Comparison of ENCODE assay signal across 8 cellular contexts in the genomic region with DNA sequence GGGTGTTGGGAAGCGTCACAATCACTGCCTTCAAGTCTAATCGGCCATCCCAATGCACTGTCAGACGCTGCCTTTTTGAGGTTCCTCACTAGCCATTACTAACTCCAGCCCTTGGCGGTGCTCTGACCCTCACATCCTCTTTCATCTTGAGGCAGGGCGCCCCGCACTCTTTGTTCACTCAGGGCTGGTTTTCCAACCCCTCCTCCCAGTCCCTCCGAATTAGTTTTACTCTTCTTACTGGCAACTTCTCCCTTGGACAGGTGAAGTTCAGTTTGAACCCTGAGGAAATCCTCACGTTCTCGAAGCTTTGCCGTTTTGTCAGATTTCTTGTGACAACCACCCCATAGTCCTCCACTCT. TPM values are rescaled to one million over a fixed set of nuclear protein-coding genes. Genes with fewer than 3 reads are reported as not detected.
A peak's percentile ranks its signal among the peaks of the same experiment; 100 is the strongest.
DNase-seq lines count a peak whose midpoint lies in the region; ATAC-seq and TF ChIP-seq lines count a peak whose summit lies in the region.

No MANE protein-coding gene starts in this region.

- POLR2A ChIA-PET in Panc1 (lab: Charles Lee): interaction anchor here (0.6 to 1.2 kb wide), 4 partner anchors 15 to 71 kb away, joined by 3 to 8 read pairs (median 3); partner anchors contain the start of genes MYL6 and SMARCC2

- no peak for DNase-seq in activated naive CD4-positive, alpha-beta T cell treated with anti-CD3 and anti-CD28 coated beads, Interleukin-2, amount 50 U/mL, for 16 hours
- DNase-seq in Panc1 (ENCODE audit: low read depth, low spot score): no peak
- no peak for DNase-seq in esophagus squamous epithelium (lab: John Stamatoyannopoulos, UW)
- DNase-seq in skeletal muscle cell (ENCODE audit: low read depth): peak; percentile 6
- DNase-seq in GM19238 (ENCODE audit: insufficient read length, low spot score): no peak
- no peak for DNase-seq in Kasumi-1 (lab: John Stamatoyannopoulos, UW)
- no peak for DNase-seq in NCI-H510A treated with DMSO at 0.1 percent for 48 hours (lab: John Stamatoyannopoulos, UW)

- no peaks in the 10 kb centered on the region for H3K9me3 ChIP-seq in Panc1 (ENCODE audit: control insufficient read depth, insufficient read depth, low read depth, low read length)
- no peaks in the 10 kb centered on the region for H3K9me3 ChIP-seq in esophagus squamous epithelium

- BruUV-seq in Panc1 (replicated peaks; lab: Mats Ljungman, UMichigan): no TSS peak

- intact Hi-C loops in Panc1 (cut with micrococcal nuclease; ENCODE audit: unreplicated experiment): loop anchor here (1.0 to 10.0 kb wide), 3 partner anchors 39 to 74 kb away; partner anchors contain the start of genes MYL6, RPS26 and SMARCC2
- intact Hi-C loops in esophagus squamous epithelium (cut with DNase I): no loop called here

- peak; percentile 2 for ATAC-seq in Panc1

- peaks cover 28% of the 10 kb centered on the region for H3K4me1 ChIP-seq in Panc1 (ENCODE audit: control insufficient read depth, insufficient read depth, low read length)
- peaks cover 16 to 45% (median 24%) of the 10 kb centered on the region in 3 donors for H3K4me1 ChIP-seq in esophagus squamous epithelium

- CTCF ChIA-PET in Panc1 (lab: Charles Lee): interaction anchor here (1.0 to 1.6 kb wide), 4 partner anchors 9 to 71 kb away, joined by 3 to 14 read pairs (median 5); partner anchors contain the start of genes ESYT1 and SMARCC2

- TF ChIP-seq POLR2A in esophagus squamous epithelium (IDR thresholded peaks at IDR 0.05): no peak

- WGBS in esophagus squamous epithelium, 2 donors: 1 to 4% methylated on average over 10 of the region's 10 CpGs

- H3K27ac ChIP-seq in Panc1 (ENCODE audit: low read length) (peak overlapping the region; percentile 82), esophagus squamous epithelium (peak overlapping the region; percentile 92 to 98 (median 94))

- in situ Hi-C loops in Panc1 (cut with HindIII; ENCODE audit: low pct_unique_long_range_greater_than_20kb, low sequenced_read_pairs): no loop called here

- H3K4me3 Mint-ChIP-seq in activated naive CD4-positive, alpha-beta T cell treated with anti-CD3 and anti-CD28 coated beads, Interleukin-2, amount 50 U/mL, for 24 hours: peak overlapping the region; percentile 95

- no peaks in the 10 kb centered on the region for H3K9me3 Mint-ChIP-seq in activated naive CD4-positive, alpha-beta T cell treated with anti-CD3 and anti-CD28 coated beads, Interleukin-2, amount 50 U/mL, for 24 hours

- TF ChIP-seq CTCF in Panc1 (IDR thresholded peaks at IDR 0.05): no peak
- no peak for TF ChIP-seq CTCF in esophagus squamous epithelium (IDR thresholded peaks at IDR 0.05)

- H3K27me3 Mint-ChIP-seq in activated naive CD4-positive, alpha-beta T cell treated with anti-CD3 and anti-CD28 coated beads, Interleukin-2, amount 50 U/mL, for 24 hours: no peaks in the 10 kb centered on the region

- H3K27me3 ChIP-seq in Panc1 (ENCODE audit: control insufficient read depth, insufficient read depth, low read length) (no peaks in the 10 kb centered on the region), esophagus squamous epithelium (no peaks in the 10 kb centered on the region)

- H3K36me3 Mint-ChIP-seq in activated naive CD4-positive, alpha-beta T cell treated with anti-CD3 and anti-CD28 coated beads, Interleukin-2, amount 50 U/mL, for 24 hours: peaks cover 14% of the 10 kb centered on the region

- H3K4me1 Mint-ChIP-seq in activated naive CD4-positive, alpha-beta T cell treated with anti-CD3 and anti-CD28 coated beads, Interleukin-2, amount 50 U/mL, for 24 hours: peaks cover 21% of the 10 kb centered on the region

- H3K36me3 ChIP-seq in Panc1 (ENCODE audit: control insufficient read depth, insufficient read depth, low read length) (peaks cover 8% of the 10 kb centered on the region; the same call in 1 of the 2 replicates), esophagus squamous epithelium (peaks cover 4 to 27% (median 12%) of the 10 kb centered on the region in 3 donors)

- peak overlapping the region; percentile 91 for H3K27ac Mint-ChIP-seq in activated naive CD4-positive, alpha-beta T cell treated with anti-CD3 and anti-CD28 coated beads, Interleukin-2, amount 50 U/mL, for 24 hours

- peak overlapping the region; percentile 69 to 100 for H3K4me3 ChIP-seq in Panc1 (ENCODE audit: low read depth in 2 of 2, low read length in 2 of 2)
- peak overlapping the region; percentile 46 to 76 (median 70) for H3K4me3 ChIP-seq in esophagus squamous epithelium
- peak overlapping the region; percentile 75 for H3K4me3 ChIP-seq in skeletal muscle cell (ENCODE audit: low read depth, low read length)

RNA-seq across cellular contexts. Expression of gene ZC3H10, which starts 0.6 kb away (rescaled TPM):
- total RNA-seq in Panc1 (2021; ENCODE audit: unreplicated experiment): 6.0 TPM
- polyA plus RNA-seq in Panc1 (2012; ENCODE audit: insufficient read length): 5.0 TPM
- total RNA-seq in esophagus squamous epithelium: 1 to 10 TPM; 1.5 to 3.8 (median 2.3) TPM

RNA-seq across cellular contexts. Expression of gene RPL41, which starts 2.2 kb away (rescaled TPM):
- total RNA-seq in Panc1 (2021; ENCODE audit: unreplicated experiment) (2,264 TPM), esophagus squamous epithelium (1,000 to 10,000 TPM in 3 of 4 donors, 100 to 1,000 TPM in 1; 966 to 4,641 (median 3,066) TPM)
- polyA plus RNA-seq in Panc1 (2012; ENCODE audit: insufficient read length): 5,429 TPM

RNA-seq across cellular contexts. Expression of gene ESYT1, which starts 9.4 kb away (rescaled TPM):
- total RNA-seq in Panc1 (2021; ENCODE audit: unreplicated experiment): 152 TPM
- 100 TPM for polyA plus RNA-seq in Panc1 (2012; ENCODE audit: insufficient read length)
- 10 to 100 TPM; 42.6 to 70.8 (median 62.5) TPM for total RNA-seq in esophagus squamous epithelium

RNA-seq across cellular contexts. Expression of gene PA2G4, which starts 14.3 kb away (rescaled TPM):
- total RNA-seq in Panc1 (2021; ENCODE audit: unreplicated experiment) (175 TPM), esophagus squamous epithelium (100 to 1,000 TPM in 3 of 4 donors, 10 to 100 TPM in 1; 89.3 to 206 (median 176) TPM)
- 159 TPM for polyA plus RNA-seq in Panc1 (2012; ENCODE audit: insufficient read length)

RNA-seq across cellular contexts. Expression of gene MYL6B, which starts 33.7 kb away (rescaled TPM):
- 66.5 TPM for total RNA-seq in Panc1 (2021; ENCODE audit: unreplicated experiment)
- polyA plus RNA-seq in Panc1 (2012; ENCODE audit: insufficient read length): 236 TPM
- total RNA-seq in esophagus squamous epithelium: 10 to 100 TPM; 26.3 to 51.0 (median 37.8) TPM
